In genomic region chrX:101385795-101386541, GRCh38 we compare ENCODE assay signal across 1 cellular context.
TF ChIP-seq lines count a peak whose summit lies in the region.

Gene BTK (minus strand): TSS chrX:101386191. CDS start chrX:101375284, 10,907 bp downstream.

TF ChIP-seq in HepG2, 621 proteins besides CTCF, POLR2A, EP300 and RAD21 (continued from another document):
- TF ChIP-seq E2F5 (CRISPR knock-in tag; conservative IDR thresholded peaks at IDR 0.05) (no peak), FIP1L1 (IDR thresholded peaks at IDR 0.05; ENCODE audit: borderline replicate concordance, insufficient read depth, low read depth, low read length) (no peak), ATF6 (CRISPR knock-in tag; conservative IDR thresholded peaks at IDR 0.05) (no peak), ZEB1 (IDR thresholded peaks at IDR 0.05; ENCODE audit: insufficient replicate concordance, low read depth) (no peak), RXRA (CRISPR knock-in tag; IDR thresholded peaks at IDR 0.05) (no peak), SMYD3 (CRISPR knock-in tag; IDR thresholded peaks at IDR 0.05) (no peak), ZNF792 (CRISPR knock-in tag; IDR thresholded peaks at IDR 0.05) (no peak), RARA (CRISPR knock-in tag; IDR thresholded peaks at IDR 0.05) (no peak), ZNF552 (CRISPR knock-in tag; IDR thresholded peaks at IDR 0.05; ENCODE audit: borderline replicate concordance) (no peak), NKX3-1 (CRISPR knock-in tag; IDR thresholded peaks at IDR 0.05) (no peak)
